9 cellular contexts compared by ENCODE assay signal in genomic region chr3:58529516-58530353, GRCh38. TPM values are rescaled to one million over a fixed set of nuclear protein-coding genes. Genes with fewer than 3 reads are reported as not detected.
A peak's percentile ranks its signal among the peaks of the same experiment; 100 is the strongest.
DNase-seq lines count a peak whose midpoint lies in the region; TF ChIP-seq lines count a peak whose summit lies in the region.
"Had no signal": no experiment of that assay in that cellular context is flagged by ENCODE, and none has a peak within 500 bp of the region (broad histone marks: within the 10 kb centered on the region; RNA-seq: fewer than 3 reads in every experiment).

No MANE protein-coding gene starts in this region.

- H3K4me2 ChIP-seq in Karpas-422 (ENCODE audit: low read depth, low read length, poor library complexity, severe bottlenecking) (no peak overlapping the region), mesendoderm (ENCODE audit: low read length) (no peak overlapping the region)

- no peak overlapping the region for H2BK120ac ChIP-seq in mesendoderm (ENCODE audit: low read depth, low read length)

- no peak overlapping the region for H3K23ac ChIP-seq in mesendoderm (ENCODE audit: low read length)

- H3K4me1 Mint-ChIP-seq in CD14-positive monocyte = peaks cover 39% of the 10 kb centered on the region

- no peak overlapping the region for H2AK5ac ChIP-seq in mesendoderm (ENCODE audit: low read length)

- H3K4ac ChIP-seq in mesendoderm (ENCODE audit: low read depth, low read length) = no peak overlapping the region

- H3K79me1 ChIP-seq in mesendoderm (ENCODE audit: low read length) = no peaks in the 10 kb centered on the region

- H3K27ac ChIP-seq in Karpas-422 (ENCODE audit: low read length) (no peak overlapping the region), mesendoderm (ENCODE audit: low read depth, low read length) (no peak overlapping the region), coronary artery (no peak overlapping the region), uterus (no peak overlapping the region)

- no peak overlapping the region for H4K5ac ChIP-seq in mesendoderm (ENCODE audit: low read length)

- H3K56ac ChIP-seq in mesendoderm (ENCODE audit: low read length) = peak overlapping the region; percentile 62

- H3K9me3 ChIP-seq in Karpas-422 (ENCODE audit: low read length) (no peaks in the 10 kb centered on the region), uterus (no peaks in the 10 kb centered on the region)

- no peaks in the 10 kb centered on the region for H3K36me3 Mint-ChIP-seq in CD14-positive monocyte

- H3K27ac Mint-ChIP-seq in CD14-positive monocyte = peak overlapping the region in 2 of 7 donors; percentile 71 to 74
- H3K27ac Mint-ChIP-seq: T-helper 2 cell treated with Interferon-gamma antibody and Interleukin-4, amounts not matched to agents 5 μg/mL and 100 μg/mL, for 36 hours had no signal

- H3K9ac ChIP-seq in Karpas-422 (ENCODE audit: low read length) (no peak overlapping the region), mesendoderm (ENCODE audit: low read length) (no peak overlapping the region)

- peaks cover 0 to 3% (median 0%) of the 10 kb centered on the region in 7 donors for H3K9me3 Mint-ChIP-seq in CD14-positive monocyte
- H3K9me3 Mint-ChIP-seq: T-helper 2 cell treated with Interferon-gamma antibody and Interleukin-4, amounts not matched to agents 5 μg/mL and 100 μg/mL, for 36 hours had no signal

- intact Hi-C loops in CD14-positive monocyte (cut with micrococcal nuclease) = loop anchor here (5.0 to 10.0 kb wide), 7 partner anchors 37 to 345 kb away; partner anchors contain the start of genes KCTD6 (in 2 of the 2), PDHB (in 1 of the 2) and PXK (in 1 of the 2)
- intact Hi-C loops in uterus (cut with DNase I; ENCODE audit: low total_unique reads) = no loop called here

- H3K27me3 Mint-ChIP-seq in CD14-positive monocyte (ENCODE audit: low read depth in 3 of 3) = peaks cover 0 to 5% (median 3%) of the 10 kb centered on the region in 3 donors

- H3K18ac ChIP-seq in mesendoderm (ENCODE audit: low read length) = no peak overlapping the region

- H2BK15ac ChIP-seq in mesendoderm (replicated peaks; ENCODE audit: low read depth) = no peak overlapping the region

- no peak for TF ChIP-seq POLR2A in uterus (IDR thresholded peaks at IDR 0.05)

- H3K36me3 ChIP-seq in Karpas-422 (ENCODE audit: insufficient read depth, low read length) = no peaks in the 10 kb centered on the region
- no peaks in the 10 kb centered on the region for H3K36me3 ChIP-seq in mesendoderm (ENCODE audit: control insufficient read depth, insufficient read depth, low read length)
- H3K36me3 ChIP-seq in uterus = no peaks in the 10 kb centered on the region

- H3K4me3 ChIP-seq in Karpas-422 (ENCODE audit: low read length) (no peak overlapping the region), astrocyte of the cerebellum (ENCODE audit: low read depth, low read length) (no peak overlapping the region), mesendoderm (ENCODE audit: low read length) (no peak overlapping the region), coronary artery (no peak overlapping the region), uterus (no peak overlapping the region)

- no CpG with 5 or more reads among the region's 15 CpGs for WGBS in mesendoderm (ENCODE audit: extremely low coverage, insufficient coverage, low lambda C conversion rate)

- H2AFZ ChIP-seq in Karpas-422 (ENCODE audit: low read length) = no peak overlapping the region

- no peaks in the 10 kb centered on the region for H3K27me3 ChIP-seq in Karpas-422 (ENCODE audit: low read length)
- H3K27me3 ChIP-seq in mesendoderm (ENCODE audit: insufficient read depth, low read length, poor library complexity) = no peaks in the 10 kb centered on the region
- no peaks in the 10 kb centered on the region for H3K27me3 ChIP-seq in uterus

- H3K4me1 ChIP-seq in Karpas-422 (ENCODE audit: low read length) (peaks cover 14% of the 10 kb centered on the region), mesendoderm (ENCODE audit: control insufficient read depth, low read depth, low read length) (peaks cover 4% of the 10 kb centered on the region), uterus (no peaks in the 10 kb centered on the region)

- H3K4me3 Mint-ChIP-seq in CD14-positive monocyte = no peak overlapping the region
- H3K4me3 Mint-ChIP-seq: T-helper 2 cell treated with Interferon-gamma antibody and Interleukin-4, amounts not matched to agents 5 μg/mL and 100 μg/mL, for 36 hours had no signal

- no peak overlapping the region for H4K8ac ChIP-seq in mesendoderm (ENCODE audit: low read depth, low read length)

- H3K79me2 ChIP-seq in Karpas-422 (ENCODE audit: low read length) (no peaks in the 10 kb centered on the region), mesendoderm (ENCODE audit: control insufficient read depth, insufficient read depth, low read length) (no peaks in the 10 kb centered on the region)

- no peaks in the 10 kb centered on the region for H3K9me2 ChIP-seq in Karpas-422 (replicated peaks; ENCODE audit: insufficient read depth, low read length)

- TF ChIP-seq CTCF in astrocyte of the cerebellum (IDR thresholded peaks at IDR 0.05; ENCODE audit: low read depth, low read length, missing control alignments) = peak; percentile 35
- TF ChIP-seq CTCF in CD14-positive monocyte (IDR thresholded peaks at IDR 0.05) = no peak
- TF ChIP-seq CTCF in coronary artery (IDR thresholded peaks at IDR 0.05) = no peak
- no peak for TF ChIP-seq CTCF in uterus (IDR thresholded peaks at IDR 0.05)

- DNase-seq in GM03348 (ENCODE audit: low spot score) (peak; percentile 47), Karpas-422 (peak; percentile 83), astrocyte of the cerebellum (ENCODE audit: low read depth) (no peak), mesendoderm (peak; percentile 88), CD14-positive monocyte (ENCODE audit: low spot score) (no peak), coronary artery (ENCODE audit: low spot score) (no peak), uterus (no peak)
- no peak for DNase-seq in stimulated activated CD4-positive, alpha-beta T cell treated with anti-CD3 and anti-CD28 coated beads, Interleukin-2, amount 100 ng/mL, for 24 hours

- H4K20me1 ChIP-seq in Karpas-422 (ENCODE audit: insufficient read depth, low read depth, low read length) = no peaks in the 10 kb centered on the region

- H2BK5ac ChIP-seq in mesendoderm (ENCODE audit: low read length) = no peak overlapping the region

- in situ Hi-C loops in astrocyte of the cerebellum (cut with HindIII; ENCODE audit: low sequenced_read_pairs) = no loop called here

RNA-seq across cellular contexts. Expression of gene ACOX2, which starts 7.3 kb away (rescaled TPM):
- total RNA-seq in Karpas-422 (2014; rRNA removed; shearing (Covaris generic); ENCODE audit: low replicate concordance) = not detected in 2 replicates
- 7.6 TPM for polyA plus RNA-seq in mesendoderm (2013, experiment 1 of 2)
- polyA plus RNA-seq in mesendoderm (2013, experiment 2 of 2) = 8.1 TPM
- polyA plus RNA-seq in CD14-positive monocyte = 1 to 10 TPM; 2.4 to 2.5 TPM
- 10 to 100 TPM; 10.3 to 33.7 (median 23.6) TPM for total RNA-seq in uterus

RNA-seq across cellular contexts. Expression of gene KCTD6, which starts 37.8 kb away (rescaled TPM):
- 7.9 and 17.9 TPM in 2 replicates for total RNA-seq in Karpas-422 (2014; rRNA removed; shearing (Covaris generic); ENCODE audit: low replicate concordance)
- 44.2 TPM for polyA plus RNA-seq in mesendoderm (2013, experiment 1 of 2)
- polyA plus RNA-seq in mesendoderm (2013, experiment 2 of 2) = 42.6 TPM
- polyA plus RNA-seq in CD14-positive monocyte = 10 to 100 TPM; 11.3 to 11.9 TPM
- 10 to 100 TPM; 21.0 to 27.4 (median 24.3) TPM for total RNA-seq in uterus

RNA-seq across cellular contexts. Expression of gene FAM107A, which starts 47.5 kb away (rescaled TPM):
- total RNA-seq in Karpas-422 (2014; rRNA removed; shearing (Covaris generic); ENCODE audit: low replicate concordance) = not detected in 2 replicates
- polyA plus RNA-seq in mesendoderm (2013, experiment 1 of 2) = 0.63 TPM
- 0.76 TPM for polyA plus RNA-seq in mesendoderm (2013, experiment 2 of 2)
- polyA plus RNA-seq in CD14-positive monocyte = not detected
- total RNA-seq in uterus = 100 to 1,000 TPM in 1 of 4 donors, 10 to 100 TPM in 3; 16.2 to 140 (median 61.2) TPM

Comparison
In these comparisons a context has a peak if more than half of its experiments do, and no peak if none do; other contexts are left out.
1. DNase-seq: peak in GM03348 (single experiment), Karpas-422 (single experiment) and mesendoderm (single experiment); none in astrocyte of the cerebellum (single experiment), CD14-positive monocyte (single experiment), stimulated activated CD4-positive, alpha-beta T cell treated with anti-CD3 and anti-CD28 coated beads, Interleukin-2, amount 100 ng/mL, for 24 hours (0 of 2), coronary artery (single experiment) and uterus (0 of 2).
2. RNA of gene ACOX2, which starts 7.3 kb away (total RNA-seq): 10.3 to 33.7 TPM in uterus; not detected in Karpas-422; every median in the first group is over 10 times any median in the second.
3. RNA of gene FAM107A, which starts 47.5 kb away (total RNA-seq): 16.2 to 140 TPM in uterus; not detected in Karpas-422; every median in the first group is over 10 times any median in the second.